1 cellular context compared by ENCODE assay signal in genomic region chr6:42870145-42870936, GRCh38.
TF ChIP-seq lines count a peak whose summit lies in the region.

No MANE protein-coding gene starts in this region.

TF ChIP-seq in HepG2, 621 proteins besides CTCF, POLR2A, EP300 and RAD21:
- TF ChIP-seq PATZ1 (CRISPR knock-in tag; IDR thresholded peaks at IDR 0.05) = 0 out of 2 replicates have a peak, but pooled peaks have one; percentile 17
- no peak for TF ChIP-seq PAWR (CRISPR knock-in tag; IDR thresholded peaks at IDR 0.05; ENCODE audit: borderline replicate concordance)
- TF ChIP-seq PPARG (CRISPR knock-in tag; conservative IDR thresholded peaks at IDR 0.05) = peak; percentile 44; the same call in 1 of the 2 replicates
- TF ChIP-seq CBX1 (IDR thresholded peaks at IDR 0.05; ENCODE audit: low read depth) = no peak
- no peak for TF ChIP-seq ZBTB38 (CRISPR knock-in tag; IDR thresholded peaks at IDR 0.05)
- TF ChIP-seq ZNF770 (CRISPR knock-in tag; IDR thresholded peaks at IDR 0.05) = peak; percentile 88
- no peak for TF ChIP-seq KAT2B (IDR thresholded peaks at IDR 0.05; ENCODE audit: borderline replicate concordance, low read depth, low read length)
- TF ChIP-seq NFE2L1 (CRISPR knock-in tag; IDR thresholded peaks at IDR 0.05; ENCODE audit: borderline replicate concordance) = no peak
- TF ChIP-seq ZNF484 (CRISPR knock-in tag; IDR thresholded peaks at IDR 0.05; ENCODE audit: borderline replicate concordance, low read depth) = no peak
- no peak for TF ChIP-seq ATM (IDR thresholded peaks at IDR 0.05; ENCODE audit: borderline replicate concordance)
- TF ChIP-seq HNF1B (CRISPR knock-in tag; IDR thresholded peaks at IDR 0.05) = 0 out of 2 replicates have a peak, but pooled peaks have one; percentile 23
- no peak for TF ChIP-seq RXRB (CRISPR knock-in tag; IDR thresholded peaks at IDR 0.05; ENCODE audit: borderline replicate concordance)
- 0 out of 2 replicates have a peak, but pooled peaks have one; percentile 55 for TF ChIP-seq ZKSCAN1 (IDR thresholded peaks at IDR 0.05; ENCODE audit: low read length)
